23 cellular contexts compared by ENCODE assay signal in the genomic region with DNA sequence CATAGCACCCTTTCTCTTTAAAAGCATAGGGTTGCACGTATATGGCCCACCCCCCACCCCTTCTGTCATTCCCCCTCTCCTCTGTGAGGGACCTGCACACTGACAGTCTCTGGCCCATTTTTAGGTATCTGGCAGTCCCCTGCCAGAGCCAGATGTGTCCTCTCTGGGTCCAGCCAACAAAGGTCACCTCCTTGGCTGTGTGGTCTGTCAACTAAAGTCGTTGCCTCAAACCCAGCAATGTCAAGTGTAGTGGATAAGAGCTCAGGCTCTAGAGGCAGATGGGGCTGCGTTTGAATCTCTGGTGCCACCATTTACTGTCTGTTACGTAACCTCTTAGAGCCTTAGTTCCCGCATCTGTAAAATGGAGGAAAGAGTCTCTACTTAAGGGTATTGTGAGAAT.
"Had no signal": no experiment of that assay in that cellular context is flagged by ENCODE, and none has a peak within 500 bp of the region (broad histone marks: within the 10 kb centered on the region; RNA-seq: fewer than 3 reads in every experiment).

No MANE protein-coding gene starts in this region.

- H3K9me3 ChIP-seq: sigmoid colon, upper lobe of left lung had no signal

- H3K27me3 Mint-ChIP-seq: activated naive CD4-positive, alpha-beta T cell treated with anti-CD3 and anti-CD28 coated beads, Interleukin-2, amount 50 U/mL, for 24 hours had no signal

- H3K36me3 ChIP-seq: brain microvascular endothelial cell, sigmoid colon, upper lobe of left lung had no signal

- H3K4me2 ChIP-seq: smooth muscle cell had no signal

- H3K4me3 Mint-ChIP-seq: activated naive CD4-positive, alpha-beta T cell treated with anti-CD3 and anti-CD28 coated beads, Interleukin-2, amount 50 U/mL, for 24 hours; natural killer cell treated with Interleukin-12 subunit alpha and Interleukin-12 subunit beta and Interleukin-15 and Interleukin-18, amount 100 ng/mL, for 72 hours had no signal

- DNase-seq: activated CD4-positive, alpha-beta T cell treated with anti-CD3 and anti-CD28 coated beads, Interleukin-2, amount 50 U/mL, for 48 hours; activated CD8-positive, alpha-beta memory T cell treated with anti-CD3 and anti-CD28 coated beads, Interleukin-2, amount 50 U/mL, for 48 hours; activated effector memory CD4-positive, alpha-beta T cell treated with anti-CD3 and anti-CD28 coated beads, Interleukin-2, amount 50 U/mL, for 16 hours; activated T-cell treated with anti-CD3 and anti-CD28 coated beads, Interleukin-2, amount 50 U/mL, for 48 hours; aorta; brain microvascular endothelial cell; central memory CD4-positive, alpha-beta T cell; dermis blood vessel endothelial cell; effector CD8-positive, alpha-beta T cell; erythroblast; foreskin fibroblast; kidney; nucleus accumbens; sigmoid colon; stimulated activated CD4-positive, alpha-beta T cell treated with anti-CD3 and anti-CD28 coated beads, Interleukin-2, amount 100 ng/mL, for 48 hours; stimulated activated CD8-positive, alpha-beta memory T cell treated with anti-CD3 and anti-CD28 coated beads, Interleukin-4, amount 100 ng/mL, for 48 hours; stimulated activated naive CD8-positive, alpha-beta T cell treated with anti-CD3 and anti-CD28 coated beads, Interleukin-15, Interleukin-2, amounts not matched to agents 100 U/mL and 50 U/mL, for 24 hours; T-helper 1 cell; upper lobe of left lung had no signal

- H3K36me3 Mint-ChIP-seq: natural killer cell treated with Interleukin-12 subunit alpha and Interleukin-12 subunit beta and Interleukin-15 and Interleukin-18, amount 100 ng/mL, for 72 hours had no signal

- H3K27me3 ChIP-seq: brain microvascular endothelial cell, sigmoid colon, upper lobe of left lung had no signal

- H3K4me3 ChIP-seq: sigmoid colon, smooth muscle cell, upper lobe of left lung had no signal

- H3K4me1 ChIP-seq: sigmoid colon had no signal

- H3K27ac Mint-ChIP-seq: activated naive CD4-positive, alpha-beta T cell treated with anti-CD3 and anti-CD28 coated beads, Interleukin-2, amount 50 U/mL, for 24 hours; natural killer cell treated with Interleukin-12 subunit alpha and Interleukin-12 subunit beta and Interleukin-15 and Interleukin-18, amount 100 ng/mL, for 72 hours had no signal

- ATAC-seq: left lobe of liver; natural killer cell treated with Interleukin-12 subunit alpha and Interleukin-12 subunit beta and Interleukin-15 and Interleukin-18, amount 100 ng/mL, for 72 hours; stimulated activated naive CD8-positive, alpha-beta T cell treated with anti-CD3 and anti-CD28 coated beads, Interleukin-15, Interleukin-2, amounts not matched to agents 100 U/mL and 50 U/mL, for 24 hours had no signal

- H3K27ac ChIP-seq: brain microvascular endothelial cell, sigmoid colon, upper lobe of left lung had no signal

- H3K9me3 Mint-ChIP-seq: activated naive CD4-positive, alpha-beta T cell treated with anti-CD3 and anti-CD28 coated beads, Interleukin-2, amount 50 U/mL, for 24 hours; natural killer cell treated with Interleukin-12 subunit alpha and Interleukin-12 subunit beta and Interleukin-15 and Interleukin-18, amount 100 ng/mL, for 72 hours had no signal
